In the genomic region with DNA sequence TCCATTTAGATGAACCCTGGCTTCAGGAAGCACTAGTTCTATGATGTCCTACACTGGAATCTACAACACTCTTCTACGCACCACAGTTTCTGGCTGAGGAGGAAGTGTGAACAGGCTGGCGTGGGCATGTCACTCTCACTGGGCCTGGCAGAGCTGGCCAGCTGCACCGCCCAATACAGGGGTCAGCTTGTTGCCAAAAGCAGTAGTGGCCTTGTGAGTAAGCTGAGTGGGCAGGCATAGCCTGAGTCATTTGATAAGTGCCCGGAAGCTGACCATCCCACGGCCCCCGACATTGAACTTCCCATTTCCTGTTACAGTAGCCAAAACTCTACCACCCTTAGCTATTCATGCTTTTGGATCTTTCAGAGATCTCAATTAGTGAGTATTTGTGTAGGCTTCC, we compare ENCODE assay signal across 1 cellular context.
TF ChIP-seq lines count a peak whose summit lies in the region.

No MANE protein-coding gene starts in this region.

TF ChIP-seq in SK-N-SH treated with all-trans-retinoic acid at 6 μM for 48 hours, 23 proteins besides CTCF, POLR2A, EP300 and RAD21 (continued from another document):
- TF ChIP-seq, protein P1, sequence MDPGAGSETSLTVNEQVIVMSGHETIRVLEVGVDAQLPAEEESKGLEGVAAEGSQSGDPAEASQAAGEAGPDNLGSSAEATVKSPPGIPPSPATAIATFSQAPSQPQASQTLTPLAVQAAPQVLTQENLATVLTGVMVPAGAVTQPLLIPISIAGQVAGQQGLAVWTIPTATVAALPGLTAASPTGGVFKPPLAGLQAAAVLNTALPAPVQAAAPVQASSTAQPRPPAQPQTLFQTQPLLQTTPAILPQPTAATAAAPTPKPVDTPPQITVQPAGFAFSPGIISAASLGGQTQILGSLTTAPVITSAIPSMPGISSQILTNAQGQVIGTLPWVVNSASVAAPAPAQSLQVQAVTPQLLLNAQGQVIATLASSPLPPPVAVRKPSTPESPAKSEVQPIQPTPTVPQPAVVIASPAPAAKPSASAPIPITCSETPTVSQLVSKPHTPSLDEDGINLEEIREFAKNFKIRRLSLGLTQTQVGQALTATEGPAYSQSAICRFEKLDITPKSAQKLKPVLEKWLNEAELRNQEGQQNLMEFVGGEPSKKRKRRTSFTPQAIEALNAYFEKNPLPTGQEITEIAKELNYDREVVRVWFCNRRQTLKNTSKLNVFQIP (CRISPR knock-in tag; IDR thresholded peaks at IDR 0.05; ENCODE audit: borderline replicate concordance, low read depth) = no peak
- no peak for TF ChIP-seq ZNF70 (CRISPR knock-in tag; IDR thresholded peaks at IDR 0.05)
- no peak for TF ChIP-seq CSDC2 (CRISPR knock-in tag; IDR thresholded peaks at IDR 0.05)
- TF ChIP-seq ZFP3 (CRISPR knock-in tag; IDR thresholded peaks at IDR 0.05) = no peak
- TF ChIP-seq ARNTL (CRISPR knock-in tag; IDR thresholded peaks at IDR 0.05; ENCODE audit: borderline replicate concordance, low read depth) = no peak
TF ChIP-seq in SK-N-SH treated with all-trans-retinoic acid at 6 μM for 48 hours: peak in this region for 0.
